In the genomic region with DNA sequence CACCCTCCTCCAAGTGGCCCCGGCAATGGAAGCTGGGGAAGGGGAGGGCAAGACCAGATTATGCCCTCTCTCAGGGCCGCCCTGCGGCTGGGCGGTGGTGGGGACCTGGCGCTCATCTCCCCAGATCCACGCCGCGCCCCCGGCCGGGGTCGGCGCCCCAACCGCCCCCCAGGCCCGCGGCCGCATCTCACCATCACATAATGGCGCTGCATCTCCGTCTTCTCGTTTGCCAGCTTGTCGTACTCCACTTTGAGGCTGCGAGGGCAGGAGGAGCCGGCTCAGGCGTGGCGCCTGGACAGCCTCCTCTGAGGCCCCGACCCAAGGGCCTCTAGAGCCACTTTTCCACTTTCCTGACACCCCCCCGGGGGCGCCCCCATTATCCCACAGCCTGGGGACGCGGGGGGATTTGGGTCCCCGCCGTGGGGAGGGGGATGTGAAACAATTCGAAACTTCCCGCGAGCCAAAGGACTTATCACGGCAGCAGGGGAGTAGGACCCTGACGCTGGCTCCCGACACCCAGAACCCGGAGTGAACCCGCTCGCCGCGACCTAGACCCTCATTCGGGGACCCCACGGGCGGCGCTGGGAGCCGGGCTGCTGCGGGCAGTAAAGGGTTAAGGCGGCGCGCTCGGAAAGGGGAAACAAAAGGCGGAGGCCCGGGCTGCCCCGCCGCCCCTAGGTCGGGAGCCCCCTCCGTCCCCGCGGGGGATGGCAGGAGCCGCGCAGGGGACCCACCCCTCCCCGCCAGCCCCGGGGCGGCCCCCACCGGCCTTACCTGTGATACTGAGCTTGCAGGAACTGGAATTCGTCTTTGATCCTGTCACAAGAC, we compare ENCODE assay signal across 8 cellular contexts.
DNase-seq lines count a peak whose midpoint lies in the region; ATAC-seq and TF ChIP-seq lines count a peak whose summit lies in the region.

No MANE protein-coding gene starts in this region.

- H3K27ac ChIP-seq in OCI-LY3 (ENCODE audit: low read length) (peak overlapping the region; percentile 76), iPS DF 6.9 (ENCODE audit: low read length) (no peak overlapping the region), skin epidermis (peak overlapping the region; percentile 38 to 99 (median 96))

- no peaks in the 10 kb centered on the region for H3K9me3 ChIP-seq in OCI-LY3 (ENCODE audit: insufficient read depth, low read length)
- no peaks in the 10 kb centered on the region for H3K9me3 ChIP-seq in iPS DF 6.9 (ENCODE audit: control insufficient read depth, insufficient read depth, low read length)

- peak overlapping the region; percentile 89 for H3K4me2 ChIP-seq in OCI-LY3 (ENCODE audit: low read length)

- WGBS in iPS DF 6.9 (ENCODE audit: insufficient coverage, insufficient read length), result no CpG with 5 or more reads among the region's 67 CpGs

- H4K20me1 ChIP-seq in OCI-LY3 (ENCODE audit: insufficient read depth, low read length), result peaks cover 60% of the 10 kb centered on the region

- no peak for DNase-seq in iPS DF 6.9 (ENCODE audit: low read depth, low spot score)

- peak overlapping the region; percentile 92 for H3K9ac ChIP-seq in OCI-LY3 (ENCODE audit: low read length)

- no peak overlapping the region for H3K27ac Mint-ChIP-seq in activated naive CD8-positive, alpha-beta T cell

- H3K4me3 ChIP-seq in GM12875 (ENCODE audit: low read depth, low read length) (peak overlapping the region; percentile 94), OCI-LY3 (ENCODE audit: low read length) (peak overlapping the region; percentile 84), iPS DF 6.9 (ENCODE audit: low read length) (peak overlapping the region; percentile 76), skin epidermis (peak overlapping the region; percentile 58 to 91 (median 86))

- H3K27me3 ChIP-seq in OCI-LY3 (ENCODE audit: low read depth, low read length), result no peaks in the 10 kb centered on the region
- no peaks in the 10 kb centered on the region for H3K27me3 ChIP-seq in iPS DF 6.9 (ENCODE audit: control insufficient read depth, insufficient read depth, low read length)

- TF ChIP-seq CTCF in GM12875 (IDR thresholded peaks at IDR 0.05; ENCODE audit: borderline replicate concordance, insufficient read depth, low read depth, low read length) (peak; percentile 19; the same call in 1 of the 2 replicates), OCI-LY3 (IDR thresholded peaks at IDR 0.05; ENCODE audit: low read depth, low read length) (no peak; the same call in 1 of the 2 replicates)

- H3K36me3 ChIP-seq in OCI-LY3 (replicated peaks; ENCODE audit: low read depth, low read length) (peaks cover 64% of the 10 kb centered on the region), iPS DF 6.9 (ENCODE audit: control insufficient read depth, insufficient read depth, low read length) (no peaks in the 10 kb centered on the region)

- H3K36me3 Mint-ChIP-seq in activated naive CD8-positive, alpha-beta T cell, result peaks cover 19% of the 10 kb centered on the region

- peak overlapping the region; percentile 99 for H3K4me3 Mint-ChIP-seq in activated naive CD8-positive, alpha-beta T cell

- peaks cover 71% of the 10 kb centered on the region for H3K79me2 ChIP-seq in OCI-LY3 (ENCODE audit: low read length)

- H3K9me3 Mint-ChIP-seq in activated naive CD8-positive, alpha-beta T cell (ENCODE audit: low read depth), result no peaks in the 10 kb centered on the region

- H3K27me3 Mint-ChIP-seq in activated naive CD8-positive, alpha-beta T cell, result no peaks in the 10 kb centered on the region

- H2AFZ ChIP-seq in OCI-LY3 (ENCODE audit: low read depth, low read length), result no peak overlapping the region

- H3K4me1 ChIP-seq in OCI-LY3 (ENCODE audit: low read length), result peaks cover 44% of the 10 kb centered on the region
- peaks cover 15% of the 10 kb centered on the region for H3K4me1 ChIP-seq in iPS DF 6.9 (ENCODE audit: control insufficient read depth, insufficient read depth, low read length)

- peaks cover 58% of the 10 kb centered on the region for H3K4me1 Mint-ChIP-seq in activated naive CD8-positive, alpha-beta T cell (ENCODE audit: low read depth)

- no peak for ATAC-seq in HG02973 (IDR thresholded peaks at IDR 0.05; ENCODE audit: unreplicated experiment)
- no peak for ATAC-seq in GM18870 (IDR thresholded peaks at IDR 0.05; ENCODE audit: unreplicated experiment)
- ATAC-seq in HG03460 (IDR thresholded peaks at IDR 0.05; ENCODE audit: unreplicated experiment), result no peak
